Comparison of ENCODE assay signal across 6 cellular contexts in the genomic region with DNA sequence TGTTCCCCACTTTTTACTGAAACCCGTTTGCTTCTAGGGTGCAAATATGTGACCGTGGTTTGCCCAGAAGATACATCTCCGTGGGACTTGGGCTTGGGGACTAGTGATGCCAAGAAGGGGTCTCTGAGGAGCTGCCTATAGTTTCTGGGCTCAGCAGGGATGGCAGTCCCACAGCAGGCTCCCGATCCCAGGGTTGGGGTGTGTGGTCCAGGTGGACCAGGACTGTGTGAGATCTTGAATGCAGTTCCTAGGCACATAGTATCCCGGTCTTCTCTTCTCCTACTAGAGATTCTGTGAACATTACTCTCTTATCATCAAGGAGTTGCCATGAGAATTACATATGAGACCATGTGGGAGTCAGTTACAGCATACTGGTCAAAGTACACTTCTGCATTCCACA.
"Had no signal": no experiment of that assay in that cellular context is flagged by ENCODE, and none has a peak within 500 bp of the region (broad histone marks: within the 10 kb centered on the region; RNA-seq: fewer than 3 reads in every experiment).

No MANE protein-coding gene starts in this region.

- H3K4me3 ChIP-seq: K562 had no signal

- FAIRE-seq: HepG2, HTR-8/SVneo, K562 had no signal

- DNase-seq: IMR-90, KBM-7 had no signal

- H3K27ac ChIP-seq: HL-60 had no signal
